Comparison of ENCODE assay signal across 8 cellular contexts in genomic region chr5:139439013-139439903, GRCh38. TPM values are rescaled to one million over a fixed set of nuclear protein-coding genes. Genes with fewer than 3 reads are reported as not detected.
DNase-seq lines count a peak whose midpoint lies in the region; ATAC-seq and TF ChIP-seq lines count a peak whose summit lies in the region.

Gene DNAJC18, minus strand, starts transcription at chr5:139439525. Its CDS starts 80 bp downstream, at chr5:139439445.

- peak; percentile 82 for ATAC-seq in activated T-helper 17 cell treated with anti-CD3 and anti-CD28 coated beads, Interleukin-2, amount 50 U/mL, for 72 hours (replicated peaks)
- ATAC-seq in naive thymus-derived CD4-positive, alpha-beta T cell = peak; percentile 96

- peaks cover 0 to 3% (median 0%) of the 10 kb centered on the region in 3 experiments for H3K36me3 ChIP-seq in naive thymus-derived CD4-positive, alpha-beta T cell (ENCODE audit: control insufficient read depth in 2 of 3, insufficient read depth in 3 of 3, low read length in 3 of 3)

- no peak for TF ChIP-seq CTCF in LNCaP clone FGC (IDR thresholded peaks at IDR 0.05; ENCODE audit: control insufficient read depth, extremely low read depth, insufficient read depth)
- TF ChIP-seq CTCF in RWPE1 (conservative IDR thresholded peaks at IDR 0.05; ENCODE audit: low read depth) = no peak
- no peak for TF ChIP-seq CTCF in fibroblast of mammary gland (conservative IDR thresholded peaks at IDR 0.05; ENCODE audit: control insufficient read depth, insufficient read depth, low read depth, low read length)

- POLR2A ChIA-PET in RWPE1 (lab: Yijun Ruan, JAX; ENCODE audit: low non-redundant PET) = interaction anchor here (1.3 kb wide), 1 partner anchor 43 kb away, joined by 5 read pairs; the partner anchor contains the start of gene STING1
- POLR2A ChIA-PET in naive thymus-derived CD4-positive, alpha-beta T cell (lab: Charles Lee) = interaction anchor here (0.5 to 5.1 kb wide), 26 partner anchors 9 to 146 kb away, joined by 3 to 54 read pairs (median 4); partner anchors contain the start of genes MATR3, PAIP2, SMIM33 and SPATA24

- H3K27me3 Mint-ChIP-seq in activated T-helper 17 cell treated with anti-CD3 and anti-CD28 coated beads, Interleukin-2, amount 50 U/mL, for 72 hours = no peaks in the 10 kb centered on the region
- no peaks in the 10 kb centered on the region for H3K27me3 Mint-ChIP-seq in naive thymus-derived CD4-positive, alpha-beta T cell

- peaks cover 15 to 26% of the 10 kb centered on the region in 2 donors for H3K4me1 ChIP-seq in naive thymus-derived CD4-positive, alpha-beta T cell (ENCODE audit: control insufficient read depth in 2 of 2, insufficient read depth in 2 of 2, low read length in 2 of 2)

- no peaks in the 10 kb centered on the region for H3K9me3 ChIP-seq in naive thymus-derived CD4-positive, alpha-beta T cell (ENCODE audit: control insufficient read depth in 2 of 3, low read length in 3 of 3)

- CTCF ChIA-PET in RWPE1 (lab: Yijun Ruan, JAX) = interaction anchor here (0.7 kb wide), 3 partner anchors 78 to 595 kb away, joined by 3 to 6 read pairs (median 4); no protein-coding TSS in a partner anchor
- CTCF ChIA-PET in naive thymus-derived CD4-positive, alpha-beta T cell (lab: Charles Lee) = interaction anchor here (1.2 to 8.1 kb wide), 5 partner anchors 14 to 75 kb away, joined by 3 to 60 read pairs (median 5); partner anchors contain the start of genes ECSCR and STING1

- H3K27ac ChIP-seq in RWPE1 = peak within 1 kb of the TSS; percentile 87
- peak within 1 kb of the TSS; percentile 100 for H3K27ac ChIP-seq in naive thymus-derived CD4-positive, alpha-beta T cell (ENCODE audit: low read depth, low read length)

- DNase-seq in Daoy (ENCODE audit: low read depth) = peak; percentile 93
- DNase-seq in GOT3 (lab: John Stamatoyannopoulos, UW) = peak; percentile 73
- DNase-seq in LNCaP clone FGC (ENCODE audit: low read depth) = peak; percentile 67
- peak; percentile 98 for DNase-seq in RWPE1 (ENCODE audit: low spot score)
- peak; percentile 92 for DNase-seq in fibroblast of mammary gland (ENCODE audit: low read depth)
- peak; percentile 71 to 90 (median 85) for DNase-seq in naive thymus-derived CD4-positive, alpha-beta T cell
- peak; percentile 75 to 92 (median 84) for DNase-seq in stimulated activated naive CD4-positive, alpha-beta T cell (lab: John Stamatoyannopoulos, UW)

- peak within 1 kb of the TSS; percentile 98 for H3K27ac Mint-ChIP-seq in activated T-helper 17 cell treated with anti-CD3 and anti-CD28 coated beads, Interleukin-2, amount 50 U/mL, for 72 hours
- H3K27ac Mint-ChIP-seq in naive thymus-derived CD4-positive, alpha-beta T cell = peak within 1 kb of the TSS; percentile 96 to 100 (median 99)

- no peaks in the 10 kb centered on the region for H3K9me3 Mint-ChIP-seq in activated T-helper 17 cell treated with anti-CD3 and anti-CD28 coated beads, Interleukin-2, amount 50 U/mL, for 72 hours
- no peaks in the 10 kb centered on the region for H3K9me3 Mint-ChIP-seq in naive thymus-derived CD4-positive, alpha-beta T cell

- peaks cover 37% of the 10 kb centered on the region for H3K4me1 Mint-ChIP-seq in activated T-helper 17 cell treated with anti-CD3 and anti-CD28 coated beads, Interleukin-2, amount 50 U/mL, for 72 hours
- H3K4me1 Mint-ChIP-seq in naive thymus-derived CD4-positive, alpha-beta T cell = peaks cover 23 to 64% (median 45%) of the 10 kb centered on the region in 7 donors

- H3K4me3 ChIP-seq in LNCaP clone FGC (ENCODE audit: low read depth, low read length) (peak within 1 kb of the TSS; percentile 80), fibroblast of mammary gland (ENCODE audit: control insufficient read depth, low read depth, low read length) (peak within 1 kb of the TSS; percentile 99)
- peak within 1 kb of the TSS; percentile 86 for H3K4me3 ChIP-seq in naive thymus-derived CD4-positive, alpha-beta T cell (ENCODE audit: low read length)

- H3K27me3 ChIP-seq in naive thymus-derived CD4-positive, alpha-beta T cell (ENCODE audit: control insufficient read depth in 2 of 2, insufficient read depth in 2 of 2, low read length in 2 of 2) = no peaks in the 10 kb centered on the region

- H3K4me3 Mint-ChIP-seq in activated T-helper 17 cell treated with anti-CD3 and anti-CD28 coated beads, Interleukin-2, amount 50 U/mL, for 72 hours = peak within 1 kb of the TSS; percentile 87
- H3K4me3 Mint-ChIP-seq in naive thymus-derived CD4-positive, alpha-beta T cell = peak within 1 kb of the TSS; percentile 84 to 99 (median 98)

- peaks cover 43% of the 10 kb centered on the region for H3K36me3 Mint-ChIP-seq in activated T-helper 17 cell treated with anti-CD3 and anti-CD28 coated beads, Interleukin-2, amount 50 U/mL, for 72 hours (ENCODE audit: low read depth)
- peaks cover 0 to 14% (median 8%) of the 10 kb centered on the region in 5 donors for H3K36me3 Mint-ChIP-seq in naive thymus-derived CD4-positive, alpha-beta T cell

- intact Hi-C loops in naive thymus-derived CD4-positive, alpha-beta T cell (cut with micrococcal nuclease) = loop anchor here (1.0 to 5.0 kb wide), 13 partner anchors 17 to 308 kb away; partner anchors contain the start of genes SPATA24 (in 2 of the 2), STING1 (in 2 of the 2), UBE2D2 (in 2 of the 2) and MATR3 (in 1 of the 2)

RNA-seq across cellular contexts. Expression of gene DNAJC18, which starts in this region (rescaled TPM):
- total RNA-seq in Daoy (2014; rRNA removed; shearing (Covaris generic)) = 5.6 and 11.8 TPM in 2 replicates
- 10 to 100 TPM; 23.4 to 41.5 TPM for total RNA-seq in activated T-helper 17 cell treated with anti-CD3 and anti-CD28 coated beads, Interleukin-2, amount 50 U/mL, for 72 hours
- total RNA-seq in naive thymus-derived CD4-positive, alpha-beta T cell = 1 to 10 TPM; 2.2 to 9.7 (median 4.9) TPM
- polyA plus RNA-seq in naive thymus-derived CD4-positive, alpha-beta T cell = 1 to 10 TPM; 3.8 to 6.8 TPM

Comparison
In these comparisons a context has a peak if more than half of its experiments do, and no peak if none do; other contexts are left out.
1. Peak in every context shown above with its lines: DNase-seq, ATAC-seq, H3K4me3 ChIP-seq and H3K27ac ChIP-seq.